In genomic region chr17:38354466-38354865, GRCh38 we compare ENCODE assay signal across 13 cellular contexts. TPM values are rescaled to one million over a fixed set of nuclear protein-coding genes. Genes with fewer than 3 reads are reported as not detected.
DNase-seq lines count a peak whose midpoint lies in the region; ATAC-seq, FAIRE-seq and TF ChIP-seq lines count a peak whose summit lies in the region.
"Had no signal": no experiment of that assay in that cellular context is flagged by ENCODE, and none has a peak within 500 bp of the region (broad histone marks: within the 10 kb centered on the region; RNA-seq: fewer than 3 reads in every experiment).

No MANE protein-coding gene starts in this region.

- no peak for TF ChIP-seq CTCF in NB4 (IDR thresholded peaks at IDR 0.05; ENCODE audit: low read depth, low read length)
- TF ChIP-seq CTCF in endodermal cell (conservative IDR thresholded peaks at IDR 0.05), result no peak
- no peak for TF ChIP-seq CTCF in sigmoid colon (IDR thresholded peaks at IDR 0.05)
- no peak for TF ChIP-seq CTCF in testis (IDR thresholded peaks at IDR 0.05)

- 92 to 95% methylated on average over 7 of the region's 7 CpGs for WGBS in endodermal cell (ENCODE audit: insufficient coverage in 1 of 2, insufficient read length in 1 of 2), 2 experiments
- 89 to 91% methylated on average over 7 of the region's 7 CpGs for WGBS in sigmoid colon, 2 donors
- WGBS in testis, 2 donors, result 76 to 88% methylated on average over 7 of the region's 7 CpGs

- intact Hi-C loops in activated CD4-positive, alpha-beta T cell treated with anti-CD3 and anti-CD28 coated beads for 36 hours (cut with DNase I, micrococcal nuclease), result loop anchor here in 1 of 2 experiments (5.0 kb wide), 2 partner anchors 253 to 867 kb away; partner anchors contain the start of genes DUSP14 and SRCIN1
- intact Hi-C loops in sigmoid colon (cut with DNase I) (loop anchor here (5.0 to 10.0 kb wide), 3 partner anchors 133 to 310 kb away; partner anchors contain the start of gene SRCIN1), testis (cut with DNase I; ENCODE audit: low total_unique reads) (loop anchor here (5.0 kb wide), 1 partner anchor 58 kb away; no protein-coding TSS in a partner anchor)

- peak overlapping the region; percentile 3 for H3K4me3 Mint-ChIP-seq in activated CD4-positive, alpha-beta T cell treated with anti-CD3 and anti-CD28 coated beads for 36 hours
- peak overlapping the region; percentile 70 for H3K4me3 Mint-ChIP-seq in endodermal cell

- H3K27me3 Mint-ChIP-seq in activated CD4-positive, alpha-beta T cell treated with anti-CD3 and anti-CD28 coated beads for 36 hours, result no peaks in the 10 kb centered on the region
- H3K27me3 Mint-ChIP-seq in endodermal cell (ENCODE audit: insufficient read depth), result no peaks in the 10 kb centered on the region

- H3K27ac ChIP-seq in endodermal cell (ENCODE audit: low read depth, low read length), result no peak overlapping the region
- H3K27ac ChIP-seq in sigmoid colon, result peak overlapping the region in 3 of 4 donors; percentile 11 to 94 (median 87)
- no peak overlapping the region for H3K27ac ChIP-seq in testis
- H3K27ac ChIP-seq: suprapubic skin had no signal

- H3K4me3 ChIP-seq in NB4 (ENCODE audit: low read depth, low read length) (peak overlapping the region; percentile 3), endodermal cell (ENCODE audit: low read length) (peak overlapping the region; percentile 2), sigmoid colon (peak overlapping the region in 2 of 4 donors; percentile 87 to 90), testis (no peak overlapping the region)
- H3K4me3 ChIP-seq: suprapubic skin had no signal

- TF ChIP-seq POLR2A in NB4 (IDR thresholded peaks at IDR 0.05; ENCODE audit: extremely low read depth, insufficient read length) (no peak), sigmoid colon (IDR thresholded peaks at IDR 0.05) (no peak), testis (IDR thresholded peaks at IDR 0.05) (no peak), H54 (IDR thresholded peaks at IDR 0.05; ENCODE audit: low read depth, low read length) (no peak)

- ATAC-seq in activated CD4-positive, alpha-beta T cell treated with anti-CD3 and anti-CD28 coated beads for 36 hours, result no peak

- POLR2A ChIA-PET in activated CD4-positive, alpha-beta T cell treated with anti-CD3 and anti-CD28 coated beads for 36 hours (lab: Charles Lee), result interaction anchor here (0.7 kb wide), 1 partner anchor 227 kb away, joined by 6 read pairs; no protein-coding TSS in a partner anchor

- no peaks in the 10 kb centered on the region for H3K36me3 ChIP-seq in endodermal cell (ENCODE audit: control insufficient read depth, insufficient read depth, low read length)
- H3K36me3 ChIP-seq in sigmoid colon, result no peaks in the 10 kb centered on the region
- H3K36me3 ChIP-seq in testis (ENCODE audit: low read depth, missing control alignments), result no peaks in the 10 kb centered on the region
- H3K36me3 ChIP-seq: suprapubic skin had no signal

- H3K9me3 ChIP-seq in endodermal cell (ENCODE audit: control insufficient read depth, low read length), result no peaks in the 10 kb centered on the region
- H3K9me3 ChIP-seq in sigmoid colon, result no peaks in the 10 kb centered on the region
- no peaks in the 10 kb centered on the region for H3K9me3 ChIP-seq in testis
- H3K9me3 ChIP-seq: MG63, suprapubic skin had no signal

- no peaks in the 10 kb centered on the region for H3K9me3 Mint-ChIP-seq in activated CD4-positive, alpha-beta T cell treated with anti-CD3 and anti-CD28 coated beads for 36 hours (ENCODE audit: low read depth)
- H3K9me3 Mint-ChIP-seq in endodermal cell, result no peaks in the 10 kb centered on the region

- CTCF ChIA-PET in activated CD4-positive, alpha-beta T cell treated with anti-CD3 and anti-CD28 coated beads for 36 hours (lab: Charles Lee), result interaction anchor here (0.7 to 2.5 kb wide), 15 partner anchors 9 to 521 kb away, joined by 3 to 13 read pairs (median 3); partner anchors contain the start of gene GPR179

- H3K27me3 ChIP-seq in endodermal cell (ENCODE audit: control insufficient read depth, insufficient read depth, low read length, poor library complexity, severe bottlenecking) (peaks cover 21% of the 10 kb centered on the region), sigmoid colon (no peaks in the 10 kb centered on the region), testis (no peaks in the 10 kb centered on the region)
- H3K27me3 ChIP-seq: MG63, suprapubic skin had no signal

- H3K4me1 Mint-ChIP-seq in activated CD4-positive, alpha-beta T cell treated with anti-CD3 and anti-CD28 coated beads for 36 hours, result peaks cover 59% of the 10 kb centered on the region
- peaks cover 57% of the 10 kb centered on the region for H3K4me1 Mint-ChIP-seq in endodermal cell

- TF ChIP-seq EP300 in sigmoid colon (IDR thresholded peaks at IDR 0.05), result no peak

- FAIRE-seq in RCC 7860 (lab: Jason Lieb, UNC), result no peak
- no peak for FAIRE-seq in H54 (lab: Jason Lieb, UNC)
- FAIRE-seq: TTC549 had no signal

- no peak for DNase-seq in activated CD4-positive, alpha-beta T cell treated with anti-CD3 and anti-CD28 coated beads for 36 hours
- no peak for DNase-seq in activated CD4-positive, alpha-beta T cell treated with anti-CD3 and anti-CD28 coated beads for 1 hour
- DNase-seq in NB4 (ENCODE audit: low read depth) (no peak), endodermal cell (no peak), sigmoid colon (no peak), testis (no peak), RCC 7860 (ENCODE audit: low spot score) (no peak), H54 (ENCODE audit: insufficient read length, low spot score) (no peak)
- DNase-seq: ACHN, hypothalamus, MG63 had no signal

- no peak overlapping the region for H3K27ac Mint-ChIP-seq in activated CD4-positive, alpha-beta T cell treated with anti-CD3 and anti-CD28 coated beads for 36 hours
- no peak overlapping the region for H3K27ac Mint-ChIP-seq in endodermal cell

- no peak overlapping the region for H3K9ac ChIP-seq in endodermal cell (ENCODE audit: extremely low read depth, low read length, poor library complexity, severe bottlenecking)

- H3K36me3 Mint-ChIP-seq in activated CD4-positive, alpha-beta T cell treated with anti-CD3 and anti-CD28 coated beads for 36 hours (ENCODE audit: low read depth), result no peaks in the 10 kb centered on the region
- no peaks in the 10 kb centered on the region for H3K36me3 Mint-ChIP-seq in endodermal cell (ENCODE audit: low read depth)

- peaks cover 6% of the 10 kb centered on the region for H3K4me1 ChIP-seq in endodermal cell (ENCODE audit: control insufficient read depth, insufficient read depth, low read length)
- H3K4me1 ChIP-seq in sigmoid colon, result peaks cover 0 to 71% (median 68%) of the 10 kb centered on the region in 4 donors
- peaks cover 41% of the 10 kb centered on the region for H3K4me1 ChIP-seq in testis

RNA-seq across cellular contexts. Expression of gene SOCS7, which starts 2.8 kb away (rescaled TPM):
- 10 to 100 TPM; 21.8 to 25.3 TPM for total RNA-seq in activated CD4-positive, alpha-beta T cell treated with anti-CD3 and anti-CD28 coated beads for 36 hours
- 10 to 100 TPM; 24.4 to 28.1 TPM for total RNA-seq in endodermal cell
- 18.4 TPM for polyA plus RNA-seq in endodermal cell (2013, experiment 1 of 2)
- polyA plus RNA-seq in endodermal cell (2013, experiment 2 of 2), result 16.2 TPM
- total RNA-seq in sigmoid colon, result 10 to 100 TPM; 13.9 to 20.2 (median 17.3) TPM
- polyA plus RNA-seq in sigmoid colon, result 10 to 100 TPM in 1 of 3 donors, 1 to 10 TPM in 2; 1.2 to 12.6 (median 3.0) TPM
- total RNA-seq in testis, result 100 to 1,000 TPM in 1 of 2 donors, 10 to 100 TPM in 1; 74.9 to 132 TPM
- 132 TPM for polyA plus RNA-seq in testis (ENCODE audit: insufficient read depth, low read depth, low replicate concordance)

RNA-seq across cellular contexts. Expression of gene GPR179, which starts 10.7 kb away (rescaled TPM):
- total RNA-seq in activated CD4-positive, alpha-beta T cell treated with anti-CD3 and anti-CD28 coated beads for 36 hours, result under 1 TPM; 0.05 to 0.07 TPM
- total RNA-seq in endodermal cell, result not detected
- polyA plus RNA-seq in endodermal cell (2013, experiment 1 of 2), result not detected
- polyA plus RNA-seq in endodermal cell (2013, experiment 2 of 2), result 0.04 TPM
- total RNA-seq in sigmoid colon, result under 1 TPM in 2 of 4 donors, not detected in 2; under 0.01 to 0.36 TPM
- under 1 TPM in 1 of 3 donors, not detected in 2; 0.09 TPM for polyA plus RNA-seq in sigmoid colon
- 1 to 10 TPM in 1 of 2 donors, under 1 TPM in 1; 0.93 to 1.3 TPM for total RNA-seq in testis
- 0.61 TPM for polyA plus RNA-seq in testis (ENCODE audit: insufficient read depth, low read depth, low replicate concordance)

RNA-seq across cellular contexts. Expression of gene MRPL45, which starts 57.5 kb away (rescaled TPM):
- 10 to 100 TPM; 54.4 to 57.4 TPM for total RNA-seq in activated CD4-positive, alpha-beta T cell treated with anti-CD3 and anti-CD28 coated beads for 36 hours
- total RNA-seq in endodermal cell (10 to 100 TPM; 48.8 to 51.9 TPM), sigmoid colon (10 to 100 TPM; 31.2 to 41.0 (median 33.6) TPM), testis (10 to 100 TPM; 13.9 to 18.5 TPM)
- polyA plus RNA-seq in endodermal cell (2013, experiment 1 of 2), result 49.7 TPM
- 47.2 TPM for polyA plus RNA-seq in endodermal cell (2013, experiment 2 of 2)
- polyA plus RNA-seq in sigmoid colon (10 to 100 TPM; 35.8 to 38.1 (median 37.2) TPM), testis (ENCODE audit: insufficient read depth, low read depth, low replicate concordance) (26.1 TPM)

Comparison
In these comparisons a context has a peak if more than half of its experiments do, and no peak if none do; other contexts are left out.
1. H3K4me3 ChIP-seq: peak in NB4 (single experiment) and endodermal cell (single experiment); none in testis (0 of 2).
2. H3K27ac ChIP-seq: peak in sigmoid colon (3 of 4); none in endodermal cell (single experiment) and testis (0 of 2).